Comparison of ENCODE assay signal across 2 cellular contexts in the genomic region with DNA sequence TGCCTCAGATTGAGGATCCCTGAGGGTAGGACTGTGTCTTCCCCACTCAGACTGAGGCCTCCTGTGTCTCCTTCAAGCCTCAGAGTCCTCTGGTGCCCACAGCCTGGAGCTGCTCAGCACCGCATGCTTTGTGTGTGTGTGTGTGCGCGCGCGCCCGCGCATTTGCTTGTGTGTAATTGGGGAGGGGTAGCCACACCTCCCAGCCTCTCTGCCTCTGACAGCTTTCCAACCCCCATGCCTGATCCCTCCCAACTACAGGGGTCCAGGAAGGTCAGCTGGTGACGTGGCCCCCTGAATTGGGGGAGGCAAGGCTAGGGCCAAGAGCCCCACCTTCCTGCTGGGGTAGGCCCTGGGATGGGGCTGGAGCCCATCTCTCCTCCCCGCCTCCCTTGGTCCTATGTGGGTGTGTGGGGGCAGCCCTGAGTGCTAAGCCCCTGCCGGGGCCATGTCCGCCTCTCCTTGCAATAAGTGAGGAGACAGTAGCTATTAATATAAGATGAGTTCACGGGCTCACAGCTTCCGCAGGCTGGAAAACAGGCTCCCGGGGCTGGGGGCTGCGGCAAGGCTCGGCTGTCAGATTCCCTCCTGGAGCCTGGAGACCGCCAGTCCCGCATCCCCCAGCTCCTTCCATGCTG.
TF ChIP-seq lines count a peak whose summit lies in the region.

No MANE protein-coding gene starts in this region.

TF ChIP-seq in SK-N-SH, 30 proteins besides CTCF, POLR2A, EP300 and RAD21 (continued from another document):
- TF ChIP-seq, protein P1, sequence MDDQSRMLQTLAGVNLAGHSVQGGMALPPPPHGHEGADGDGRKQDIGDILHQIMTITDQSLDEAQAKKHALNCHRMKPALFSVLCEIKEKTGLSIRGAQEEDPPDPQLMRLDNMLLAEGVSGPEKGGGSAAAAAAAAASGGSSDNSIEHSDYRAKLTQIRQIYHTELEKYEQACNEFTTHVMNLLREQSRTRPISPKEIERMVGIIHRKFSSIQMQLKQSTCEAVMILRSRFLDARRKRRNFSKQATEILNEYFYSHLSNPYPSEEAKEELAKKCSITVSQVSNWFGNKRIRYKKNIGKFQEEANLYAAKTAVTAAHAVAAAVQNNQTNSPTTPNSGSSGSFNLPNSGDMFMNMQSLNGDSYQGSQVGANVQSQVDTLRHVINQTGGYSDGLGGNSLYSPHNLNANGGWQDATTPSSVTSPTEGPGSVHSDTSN (IDR thresholded peaks at IDR 0.05), result no peak
- TF ChIP-seq SMC3 (IDR thresholded peaks at IDR 0.05; ENCODE audit: low read depth, low read length) (no peak), RFX5 (IDR thresholded peaks at IDR 0.05; ENCODE audit: low read length) (no peak), ELF1 (IDR thresholded peaks at IDR 0.05) (no peak), GABPA (IDR thresholded peaks at IDR 0.05; ENCODE audit: low read depth) (no peak)
- TF ChIP-seq, protein P2, sequence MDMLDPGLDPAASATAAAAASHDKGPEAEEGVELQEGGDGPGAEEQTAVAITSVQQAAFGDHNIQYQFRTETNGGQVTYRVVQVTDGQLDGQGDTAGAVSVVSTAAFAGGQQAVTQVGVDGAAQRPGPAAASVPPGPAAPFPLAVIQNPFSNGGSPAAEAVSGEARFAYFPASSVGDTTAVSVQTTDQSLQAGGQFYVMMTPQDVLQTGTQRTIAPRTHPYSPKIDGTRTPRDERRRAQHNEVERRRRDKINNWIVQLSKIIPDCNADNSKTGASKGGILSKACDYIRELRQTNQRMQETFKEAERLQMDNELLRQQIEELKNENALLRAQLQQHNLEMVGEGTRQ (IDR thresholded peaks at IDR 0.05; ENCODE audit: borderline replicate concordance, low read depth, low read length), result no peak
TF ChIP-seq in SK-N-SH: peak in this region for 0.

TF ChIP-seq in SK-N-SH treated with all-trans-retinoic acid at 6 μM for 48 hours, 23 proteins besides CTCF, POLR2A, EP300 and RAD21 (continued from another document):
- TF ChIP-seq, protein P3, sequence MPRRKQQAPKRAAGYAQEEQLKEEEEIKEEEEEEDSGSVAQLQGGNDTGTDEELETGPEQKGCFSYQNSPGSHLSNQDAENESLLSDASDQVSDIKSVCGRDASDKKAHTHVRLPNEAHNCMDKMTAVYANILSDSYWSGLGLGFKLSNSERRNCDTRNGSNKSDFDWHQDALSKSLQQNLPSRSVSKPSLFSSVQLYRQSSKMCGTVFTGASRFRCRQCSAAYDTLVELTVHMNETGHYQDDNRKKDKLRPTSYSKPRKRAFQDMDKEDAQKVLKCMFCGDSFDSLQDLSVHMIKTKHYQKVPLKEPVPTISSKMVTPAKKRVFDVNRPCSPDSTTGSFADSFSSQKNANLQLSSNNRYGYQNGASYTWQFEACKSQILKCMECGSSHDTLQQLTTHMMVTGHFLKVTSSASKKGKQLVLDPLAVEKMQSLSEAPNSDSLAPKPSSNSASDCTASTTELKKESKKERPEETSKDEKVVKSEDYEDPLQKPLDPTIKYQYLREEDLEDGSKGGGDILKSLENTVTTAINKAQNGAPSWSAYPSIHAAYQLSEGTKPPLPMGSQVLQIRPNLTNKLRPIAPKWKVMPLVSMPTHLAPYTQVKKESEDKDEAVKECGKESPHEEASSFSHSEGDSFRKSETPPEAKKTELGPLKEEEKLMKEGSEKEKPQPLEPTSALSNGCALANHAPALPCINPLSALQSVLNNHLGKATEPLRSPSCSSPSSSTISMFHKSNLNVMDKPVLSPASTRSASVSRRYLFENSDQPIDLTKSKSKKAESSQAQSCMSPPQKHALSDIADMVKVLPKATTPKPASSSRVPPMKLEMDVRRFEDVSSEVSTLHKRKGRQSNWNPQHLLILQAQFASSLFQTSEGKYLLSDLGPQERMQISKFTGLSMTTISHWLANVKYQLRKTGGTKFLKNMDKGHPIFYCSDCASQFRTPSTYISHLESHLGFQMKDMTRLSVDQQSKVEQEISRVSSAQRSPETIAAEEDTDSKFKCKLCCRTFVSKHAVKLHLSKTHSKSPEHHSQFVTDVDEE (CRISPR knock-in tag; IDR thresholded peaks at IDR 0.05), result no peak
- no peak for TF ChIP-seq TOX (CRISPR knock-in tag; IDR thresholded peaks at IDR 0.05; ENCODE audit: borderline replicate concordance)
- TF ChIP-seq CSDC2 (CRISPR knock-in tag; IDR thresholded peaks at IDR 0.05), result no peak
